ENCODE assay signal across 1 cellular context in the genomic region with DNA sequence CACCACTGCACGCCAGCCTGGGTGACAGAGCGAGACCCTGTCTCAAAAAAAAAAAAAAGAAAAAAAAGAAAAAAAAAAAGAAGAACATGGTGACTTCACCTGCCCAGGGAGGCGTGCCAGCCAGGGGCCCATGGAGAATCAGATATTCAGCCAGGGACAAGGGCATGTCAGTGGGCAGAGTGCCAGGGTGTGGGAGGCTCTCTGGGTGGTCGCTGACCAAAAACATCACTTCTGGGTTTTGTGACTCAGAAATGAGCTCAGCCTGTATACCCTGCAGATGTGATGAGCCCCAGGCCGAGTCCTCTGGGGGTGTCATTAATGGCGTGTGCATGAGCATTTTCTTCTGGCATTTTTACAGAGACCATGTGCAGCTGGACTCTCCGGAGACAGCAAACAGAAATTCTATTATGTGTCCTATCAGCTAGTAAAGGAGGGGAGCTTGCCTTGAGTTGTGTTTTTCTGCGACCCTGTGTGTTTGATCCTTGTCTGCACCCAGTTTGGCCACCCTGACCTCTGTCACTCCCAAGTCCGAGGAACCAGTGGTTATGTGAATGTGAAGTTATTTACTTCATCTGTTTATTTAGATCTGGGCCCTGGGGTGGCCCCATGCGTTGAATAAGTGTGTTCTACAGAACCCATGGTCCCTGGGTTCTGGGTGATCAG.
TF ChIP-seq lines count a peak whose summit lies in the region.

No MANE protein-coding gene starts in this region.

TF ChIP-seq in GM23338, 12 proteins besides CTCF, POLR2A, EP300 and RAD21 (continued from another document):
- TF ChIP-seq, protein P1, sequence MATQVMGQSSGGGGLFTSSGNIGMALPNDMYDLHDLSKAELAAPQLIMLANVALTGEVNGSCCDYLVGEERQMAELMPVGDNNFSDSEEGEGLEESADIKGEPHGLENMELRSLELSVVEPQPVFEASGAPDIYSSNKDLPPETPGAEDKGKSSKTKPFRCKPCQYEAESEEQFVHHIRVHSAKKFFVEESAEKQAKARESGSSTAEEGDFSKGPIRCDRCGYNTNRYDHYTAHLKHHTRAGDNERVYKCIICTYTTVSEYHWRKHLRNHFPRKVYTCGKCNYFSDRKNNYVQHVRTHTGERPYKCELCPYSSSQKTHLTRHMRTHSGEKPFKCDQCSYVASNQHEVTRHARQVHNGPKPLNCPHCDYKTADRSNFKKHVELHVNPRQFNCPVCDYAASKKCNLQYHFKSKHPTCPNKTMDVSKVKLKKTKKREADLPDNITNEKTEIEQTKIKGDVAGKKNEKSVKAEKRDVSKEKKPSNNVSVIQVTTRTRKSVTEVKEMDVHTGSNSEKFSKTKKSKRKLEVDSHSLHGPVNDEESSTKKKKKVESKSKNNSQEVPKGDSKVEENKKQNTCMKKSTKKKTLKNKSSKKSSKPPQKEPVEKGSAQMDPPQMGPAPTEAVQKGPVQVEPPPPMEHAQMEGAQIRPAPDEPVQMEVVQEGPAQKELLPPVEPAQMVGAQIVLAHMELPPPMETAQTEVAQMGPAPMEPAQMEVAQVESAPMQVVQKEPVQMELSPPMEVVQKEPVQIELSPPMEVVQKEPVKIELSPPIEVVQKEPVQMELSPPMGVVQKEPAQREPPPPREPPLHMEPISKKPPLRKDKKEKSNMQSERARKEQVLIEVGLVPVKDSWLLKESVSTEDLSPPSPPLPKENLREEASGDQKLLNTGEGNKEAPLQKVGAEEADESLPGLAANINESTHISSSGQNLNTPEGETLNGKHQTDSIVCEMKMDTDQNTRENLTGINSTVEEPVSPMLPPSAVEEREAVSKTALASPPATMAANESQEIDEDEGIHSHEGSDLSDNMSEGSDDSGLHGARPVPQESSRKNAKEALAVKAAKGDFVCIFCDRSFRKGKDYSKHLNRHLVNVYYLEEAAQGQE (IDR thresholded peaks at IDR 0.05; ENCODE audit: unreplicated experiment), result no peak
